ENCODE assay signal across 6 cellular contexts in the genomic region with DNA sequence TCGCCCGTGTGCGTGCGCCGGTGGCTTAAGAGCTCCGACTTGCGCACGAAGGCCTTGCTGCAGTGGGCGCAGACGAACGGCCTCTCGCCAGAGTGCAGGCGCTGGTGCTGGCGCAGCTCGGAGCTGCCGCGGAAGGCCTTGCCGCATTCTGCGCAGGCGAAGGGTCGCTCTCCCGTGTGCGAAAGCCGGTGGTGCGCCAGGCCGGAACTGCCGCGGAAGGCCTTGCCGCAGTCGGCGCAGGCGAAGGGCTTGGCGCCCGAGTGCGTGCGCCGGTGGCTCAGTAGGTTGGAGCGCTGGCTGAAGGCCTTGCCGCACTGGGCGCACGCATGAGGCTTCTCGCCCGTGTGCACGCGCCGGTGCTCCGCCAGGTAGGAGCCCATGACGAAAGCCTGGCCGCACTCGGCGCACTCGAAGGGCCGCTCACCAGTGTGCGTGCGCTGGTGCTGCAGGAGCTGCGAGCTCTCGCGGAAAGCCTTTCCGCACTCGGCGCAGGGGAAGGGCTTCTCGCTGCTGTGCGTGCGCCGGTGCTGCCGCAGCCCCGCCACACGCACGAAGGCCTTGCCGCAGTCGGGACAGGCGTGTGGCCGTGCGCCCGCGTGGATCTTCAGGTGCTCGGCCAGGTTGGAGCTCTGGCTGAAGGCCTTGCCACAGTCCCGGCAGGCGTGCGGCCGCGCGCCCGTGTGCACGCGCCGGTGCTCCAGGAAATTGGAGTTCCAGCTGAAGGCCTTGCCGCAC. TPM values are rescaled to one million over a fixed set of nuclear protein-coding genes. Genes with fewer than 3 reads are reported as not detected.
DNase-seq lines count a peak whose midpoint lies in the region; ATAC-seq and TF ChIP-seq lines count a peak whose summit lies in the region.

No MANE protein-coding gene starts in this region.

- peak overlapping the region; percentile 56 for H3K4me3 Mint-ChIP-seq in activated T-cell treated with anti-CD3 and anti-CD28 coated beads, Interleukin-2, amount 50 U/mL, for 4 hours

- H3K4me3 ChIP-seq in AG10803 (ENCODE audit: low read length), result peak overlapping the region; percentile 49

- TF ChIP-seq CTCF in AG10803 (conservative IDR thresholded peaks at IDR 0.05; ENCODE audit: low read length), result no peak

- H3K36me3 Mint-ChIP-seq in activated T-cell treated with anti-CD3 and anti-CD28 coated beads, Interleukin-2, amount 50 U/mL, for 4 hours (ENCODE audit: insufficient read depth), result no peaks in the 10 kb centered on the region

- peak; percentile 76 to 79 for ATAC-seq in activated T-cell treated with anti-CD3 and anti-CD28 coated beads, Interleukin-2, amount 50 U/mL, for 4 hours

- peaks cover 5% of the 10 kb centered on the region for H3K27me3 Mint-ChIP-seq in activated T-cell treated with anti-CD3 and anti-CD28 coated beads, Interleukin-2, amount 50 U/mL, for 4 hours (ENCODE audit: low read depth)

- DNase-seq in AG10803 (ENCODE audit: low read depth) (peak; percentile 48), iris pigment epithelial cell (ENCODE audit: low read depth) (peak; percentile 53), occipital lobe (lab: John Stamatoyannopoulos, UW) (no peak), LoVo (ENCODE audit: low spot score) (no peak)
- no peak for DNase-seq in activated T-cell treated with anti-CD3 and anti-CD28 coated beads, Interleukin-2, amount 50 U/mL, for 4 hours
- DNase-seq in NK-92 treated with Interleukin-12 subunit alpha and Interleukin-12 subunit beta, amount 100 ng/mL, for 24 hours (lab: John Stamatoyannopoulos, UW), result no peak

- H3K9me3 Mint-ChIP-seq in activated T-cell treated with anti-CD3 and anti-CD28 coated beads, Interleukin-2, amount 50 U/mL, for 4 hours, result no peaks in the 10 kb centered on the region

- peaks cover 28% of the 10 kb centered on the region for H3K4me1 Mint-ChIP-seq in activated T-cell treated with anti-CD3 and anti-CD28 coated beads, Interleukin-2, amount 50 U/mL, for 4 hours (ENCODE audit: low read depth)

RNA-seq across cellular contexts. Expression of gene A1BG, which starts 3.1 kb away (rescaled TPM):
- total RNA-seq in activated T-cell treated with anti-CD3 and anti-CD28 coated beads, Interleukin-2, amount 50 U/mL, for 4 hours, result 10 to 100 TPM in 2 of 3 donors, 1 to 10 TPM in 1; 9.0 to 12.0 (median 11.5) TPM
- 0.94 TPM for total RNA-seq in occipital lobe

RNA-seq across cellular contexts. Expression of gene ZNF497, which starts 6.1 kb away (rescaled TPM):
- total RNA-seq in activated T-cell treated with anti-CD3 and anti-CD28 coated beads, Interleukin-2, amount 50 U/mL, for 4 hours, result under 1 TPM; 0.55 to 0.99 (median 0.98) TPM
- 5.9 TPM for total RNA-seq in occipital lobe

RNA-seq across cellular contexts. Expression of gene ZNF837, which starts 24.4 kb away (rescaled TPM):
- 1 to 10 TPM; 1.2 to 2.1 (median 1.8) TPM for total RNA-seq in activated T-cell treated with anti-CD3 and anti-CD28 coated beads, Interleukin-2, amount 50 U/mL, for 4 hours
- total RNA-seq in occipital lobe, result 0.94 TPM

RNA-seq across cellular contexts. Expression of gene ZSCAN22, which starts 29.6 kb away (rescaled TPM):
- total RNA-seq in activated T-cell treated with anti-CD3 and anti-CD28 coated beads, Interleukin-2, amount 50 U/mL, for 4 hours, result 1 to 10 TPM; 3.0 to 4.3 (median 3.6) TPM
- total RNA-seq in occipital lobe, result 3.0 TPM

RNA-seq across cellular contexts. Expression of gene RPS5, which starts 30.7 kb away (rescaled TPM):
- 1,000 to 10,000 TPM; 2,106 to 2,287 (median 2,120) TPM for total RNA-seq in activated T-cell treated with anti-CD3 and anti-CD28 coated beads, Interleukin-2, amount 50 U/mL, for 4 hours
- 1,568 TPM for total RNA-seq in occipital lobe

Comparison
In these comparisons a context has a peak if more than half of its experiments do, and no peak if none do; other contexts are left out.
1. DNase-seq: peak in AG10803 (single experiment) and iris pigment epithelial cell (single experiment); none in activated T-cell treated with anti-CD3 and anti-CD28 coated beads, Interleukin-2, amount 50 U/mL, for 4 hours (single experiment), NK-92 treated with Interleukin-12 subunit alpha and Interleukin-12 subunit beta, amount 100 ng/mL, for 24 hours (single experiment), occipital lobe (single experiment) and LoVo (single experiment).